21 cellular contexts compared by ENCODE assay signal in the genomic region with DNA sequence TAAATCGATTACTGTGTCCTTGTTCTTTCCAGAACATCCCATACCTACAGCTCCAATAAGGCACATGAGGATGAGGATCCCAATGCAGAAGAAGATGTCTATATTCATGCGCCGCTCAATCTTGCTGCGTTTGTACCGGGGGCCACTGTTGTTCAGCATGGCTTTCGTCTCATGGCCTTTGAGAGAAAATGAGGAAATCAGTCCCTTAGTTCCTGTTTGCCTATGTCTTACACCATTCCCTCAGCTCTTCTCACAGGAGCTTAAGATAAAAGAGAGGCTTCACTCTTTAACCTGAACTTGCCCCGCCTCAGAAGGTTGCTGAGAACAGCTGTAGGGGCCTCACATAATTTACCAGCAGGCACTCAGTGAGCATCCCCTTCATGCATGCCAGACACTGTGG.
DNase-seq lines count a peak whose midpoint lies in the region; ATAC-seq and TF ChIP-seq lines count a peak whose summit lies in the region.
"Had no signal": no experiment of that assay in that cellular context is flagged by ENCODE, and none has a peak within 500 bp of the region (broad histone marks: within the 10 kb centered on the region; RNA-seq: fewer than 3 reads in every experiment).

No MANE protein-coding gene starts in this region.

- H3K4me3 ChIP-seq in NB4 (ENCODE audit: low read depth, low read length), result no peak overlapping the region
- H3K4me3 ChIP-seq: GM23338, HAP-1 had no signal

- peak; percentile 21 to 33 for DNase-seq in Kasumi-1 (lab: John Stamatoyannopoulos, UW)
- peak; percentile 32 for DNase-seq in NB4 (ENCODE audit: low read depth)
- DNase-seq in SKM-1 (lab: John Stamatoyannopoulos, UW; ENCODE audit: unreplicated experiment), result peak; percentile 60
- DNase-seq in occipital lobe (lab: John Stamatoyannopoulos, UW), result no peak
- no peak for DNase-seq in NCI-H774 (lab: John Stamatoyannopoulos, UW)
- DNase-seq: CD4-positive, alpha-beta T cell; COR-L47; DMS 273 treated with DMSO at 0.1 percent for 48 hours; DMS79 treated with DMSO at 0.1 percent for 48 hours; KG1; NCI-H1048; NCI-H1417 treated with DMSO at 0.1 percent for 48 hours; NCI-H187; NCI-H446; NCI-H526; T-cell had no signal

- TF ChIP-seq POLR2A in NB4 (IDR thresholded peaks at IDR 0.05; ENCODE audit: extremely low read depth, insufficient read length), result no peak

- TF ChIP-seq CTCF in NB4 (IDR thresholded peaks at IDR 0.05; ENCODE audit: low read depth, low read length), result no peak

- no peak for ATAC-seq in GM19395 (IDR thresholded peaks at IDR 0.05; ENCODE audit: unreplicated experiment)
- ATAC-seq in GM18858 (IDR thresholded peaks at IDR 0.05; ENCODE audit: unreplicated experiment), result no peak
- ATAC-seq: GM23338, Right ventricle myocardium inferior, T-cell had no signal

Comparison
In these comparisons a context has a peak if more than half of its experiments do, and no peak if none do; other contexts are left out.
1. DNase-seq: peak in Kasumi-1 (2 of 2), NB4 (single experiment) and SKM-1 (single experiment); none in occipital lobe (single experiment) and NCI-H774 (single experiment).